ENCODE assay signal across 12 cellular contexts in the genomic region with DNA sequence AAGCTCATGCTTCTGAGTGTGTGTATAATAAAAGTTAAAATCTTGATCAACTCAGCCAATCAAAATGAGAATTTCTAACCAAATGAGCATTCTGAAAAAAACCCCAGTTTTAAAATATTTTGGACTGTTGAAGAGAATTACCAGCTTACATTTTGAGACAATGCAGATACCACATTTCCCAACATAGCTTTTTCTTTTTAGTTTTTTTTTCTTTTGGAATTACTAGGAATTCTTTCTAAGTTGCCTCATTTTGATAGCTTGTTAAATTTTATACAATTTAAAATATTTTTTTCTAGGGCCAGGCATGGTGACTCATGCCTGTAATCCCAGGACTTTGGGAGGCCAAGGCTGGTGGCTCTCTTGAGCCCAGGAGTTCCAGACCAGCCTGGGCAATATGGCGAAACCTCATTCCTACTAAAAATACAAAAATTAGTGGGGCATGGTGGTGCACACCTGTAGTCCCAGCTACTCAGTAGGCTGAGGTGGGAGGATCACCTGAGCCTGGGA. TPM values are rescaled to one million over a fixed set of nuclear protein-coding genes. Genes with fewer than 3 reads are reported as not detected.
A peak's percentile ranks its signal among the peaks of the same experiment; 100 is the strongest.
DNase-seq lines count a peak whose midpoint lies in the region; ATAC-seq and TF ChIP-seq lines count a peak whose summit lies in the region.
"Had no signal": no experiment of that assay in that cellular context is flagged by ENCODE, and none has a peak within 500 bp of the region (broad histone marks: within the 10 kb centered on the region; RNA-seq: fewer than 3 reads in every experiment).

No MANE protein-coding gene starts in this region.

- H3K27me3 Mint-ChIP-seq in CD14-positive monocyte (ENCODE audit: low read depth in 3 of 3) (peaks cover 0 to 4% (median 1%) of the 10 kb centered on the region in 3 donors), HFFc6 (ENCODE audit: insufficient read depth) (peaks cover 1% of the 10 kb centered on the region; the same call in 1 of the 2 replicates)
- no peaks in the 10 kb centered on the region for H3K27me3 Mint-ChIP-seq in activated naive CD8-positive, alpha-beta T cell treated with anti-CD3 and anti-CD28 coated beads, Interleukin-2, amount 50 U/mL, for 24 hours

- no peak overlapping the region for H3K4me3 ChIP-seq in mesodermal cell (ENCODE audit: extremely low read depth, insufficient read depth, low read length, poor library complexity, severe bottlenecking)
- H3K4me3 ChIP-seq: uterus had no signal

- DNase-seq in CD14-positive monocyte (ENCODE audit: low spot score) (no peak), HFFc6 (peak; percentile 39), NCI-H146 (lab: John Stamatoyannopoulos, UW) (no peak), A172 (ENCODE audit: low spot score) (no peak), NCI-H1092 (lab: John Stamatoyannopoulos, UW) (no peak)
- no peak for DNase-seq in activated naive CD8-positive, alpha-beta T cell treated with anti-CD3 and anti-CD28 coated beads, Interleukin-2, amount 50 U/mL, for 24 hours
- no peak for DNase-seq in stimulated activated CD4-positive, alpha-beta T cell treated with anti-CD3 and anti-CD28 coated beads, Interleukin-2, amount 100 ng/mL, for 24 hours
- DNase-seq: DMS53, midbrain, NCI-H2081 treated with DMSO at 0.1 percent for 48 hours, uterus had no signal

- H3K4me1 Mint-ChIP-seq in CD14-positive monocyte, result peaks cover 25% of the 10 kb centered on the region
- H3K4me1 Mint-ChIP-seq in HFFc6 (ENCODE audit: low read depth), result peaks cover 17% of the 10 kb centered on the region
- peaks cover 24% of the 10 kb centered on the region for H3K4me1 Mint-ChIP-seq in activated naive CD8-positive, alpha-beta T cell treated with anti-CD3 and anti-CD28 coated beads, Interleukin-2, amount 50 U/mL, for 24 hours

- peak overlapping the region; percentile 16 for H3K27ac ChIP-seq in mesodermal cell (ENCODE audit: low read depth, low read length, severe bottlenecking)
- H3K27ac ChIP-seq: uterus had no signal

- peak overlapping the region; percentile 57 to 98 for H3K4me3 Mint-ChIP-seq in CD14-positive monocyte
- H3K4me3 Mint-ChIP-seq in HFFc6, result peak overlapping the region; percentile 97
- H3K4me3 Mint-ChIP-seq in activated naive CD8-positive, alpha-beta T cell treated with anti-CD3 and anti-CD28 coated beads, Interleukin-2, amount 50 U/mL, for 24 hours, result peak overlapping the region; percentile 93

- TF ChIP-seq CTCF in CD14-positive monocyte (IDR thresholded peaks at IDR 0.05) (no peak), HFFc6 (IDR thresholded peaks at IDR 0.05) (no peak)

- WGBS in mesodermal cell (ENCODE audit: insufficient coverage in 2 of 2), 2 experiments, result no CpG with 5 or more reads among the region's 1 CpG

- no peak for ATAC-seq in activated naive CD8-positive, alpha-beta T cell treated with anti-CD3 and anti-CD28 coated beads, Interleukin-2, amount 50 U/mL, for 24 hours

- H3K4me1 ChIP-seq in mesodermal cell (ENCODE audit: control insufficient read depth, insufficient read depth, low read length, poor library complexity, severe bottlenecking), result peaks cover 4% of the 10 kb centered on the region

- H3K9me3 ChIP-seq in mesodermal cell (ENCODE audit: control insufficient read depth, low read length), result no peaks in the 10 kb centered on the region
- H3K9me3 ChIP-seq: uterus had no signal

- H3K27ac Mint-ChIP-seq in CD14-positive monocyte, result peak overlapping the region in 6 of 7 donors; percentile 97 to 100 (median 98)
- H3K27ac Mint-ChIP-seq in HFFc6, result peak overlapping the region; percentile 98
- H3K27ac Mint-ChIP-seq in activated naive CD8-positive, alpha-beta T cell treated with anti-CD3 and anti-CD28 coated beads, Interleukin-2, amount 50 U/mL, for 24 hours, result no peak overlapping the region

- peaks cover 2 to 4% of the 10 kb centered on the region in 2 donors for H3K36me3 Mint-ChIP-seq in CD14-positive monocyte
- no peaks in the 10 kb centered on the region for H3K36me3 Mint-ChIP-seq in HFFc6 (ENCODE audit: low read depth)
- peaks cover 2% of the 10 kb centered on the region for H3K36me3 Mint-ChIP-seq in activated naive CD8-positive, alpha-beta T cell treated with anti-CD3 and anti-CD28 coated beads, Interleukin-2, amount 50 U/mL, for 24 hours (ENCODE audit: low read depth)

- H3K9me3 Mint-ChIP-seq in CD14-positive monocyte, result peaks cover 0 to 28% (median 11%) of the 10 kb centered on the region in 7 donors
- H3K9me3 Mint-ChIP-seq in HFFc6, result no peaks in the 10 kb centered on the region
- no peaks in the 10 kb centered on the region for H3K9me3 Mint-ChIP-seq in activated naive CD8-positive, alpha-beta T cell treated with anti-CD3 and anti-CD28 coated beads, Interleukin-2, amount 50 U/mL, for 24 hours

- H3K36me3 ChIP-seq in mesodermal cell (ENCODE audit: control insufficient read depth, insufficient read depth, low read length), result peaks cover 6% of the 10 kb centered on the region
- H3K36me3 ChIP-seq: uterus had no signal

- intact Hi-C loops in CD14-positive monocyte (cut with micrococcal nuclease), result loop anchor here in 1 of 2 donors (10.0 kb wide), 1 partner anchor 1064 kb away; no protein-coding TSS in a partner anchor

RNA-seq across cellular contexts. Expression of a gene that starts 2.2 kb away (rescaled TPM):
- polyA plus RNA-seq in CD14-positive monocyte, result 10 to 100 TPM; 55.7 to 60.3 TPM
- 10 to 100 TPM; 10.7 to 12.7 (median 12.1) TPM for total RNA-seq in HFFc6 (2021; fragmentation: NEBNext Ultra II Directional; extraction: Animal tissue kit (Norgen Biotek cat#: 25700))
- polyA plus RNA-seq in mesodermal cell (2013, experiment 1 of 2), result 17.0 TPM
- 16.4 TPM for polyA plus RNA-seq in mesodermal cell (2013, experiment 2 of 2)
- 29.2 and 33.7 TPM in 2 replicates for total RNA-seq in A172 (2014; rRNA removed; shearing (Covaris generic))
